In genomic region chr14:92729632-92730358, GRCh38 we compare ENCODE assay signal across 10 cellular contexts. TPM values are rescaled to one million over a fixed set of nuclear protein-coding genes. Genes with fewer than 3 reads are reported as not detected.
A peak's percentile ranks its signal among the peaks of the same experiment; 100 is the strongest.
DNase-seq lines count a peak whose midpoint lies in the region; ATAC-seq lines count a peak whose summit lies in the region.
"Had no signal": no experiment of that assay in that cellular context is flagged by ENCODE, and none has a peak within 500 bp of the region (broad histone marks: within the 10 kb centered on the region; RNA-seq: fewer than 3 reads in every experiment).

No MANE protein-coding gene starts in this region.

- intact Hi-C loops in activated CD4-positive, alpha-beta T cell treated with anti-CD3 and anti-CD28 coated beads, Interleukin-2, amount 10 ng/mL, durations not matched to agents 24 days and 14 days (cut with micrococcal nuclease) = loop anchor here (1.0 kb wide), 2 partner anchors 41 to 143 kb away; no protein-coding TSS in a partner anchor
- intact Hi-C loops in Right ventricle myocardium inferior (cut with DNase I) = no loop called here
- intact Hi-C loops in naive thymus-derived CD4-positive, alpha-beta T cell (cut with micrococcal nuclease) = no loop called here

- H3K4me3 Mint-ChIP-seq in activated CD4-positive, alpha-beta T cell treated with anti-CD3 and anti-CD28 coated beads, Interleukin-2, amount 10 ng/mL, durations not matched to agents 24 days and 14 days = no peak overlapping the region
- H3K4me3 Mint-ChIP-seq in naive thymus-derived CD4-positive, alpha-beta T cell = no peak overlapping the region

- H3K27ac Mint-ChIP-seq in activated CD4-positive, alpha-beta T cell treated with anti-CD3 and anti-CD28 coated beads, Interleukin-2, amount 10 ng/mL, durations not matched to agents 24 days and 14 days = peak overlapping the region; percentile 74
- peak overlapping the region in 1 of 9 donors; percentile 30 for H3K27ac Mint-ChIP-seq in naive thymus-derived CD4-positive, alpha-beta T cell

- ATAC-seq in HG03039 (IDR thresholded peaks at IDR 0.05; ENCODE audit: unreplicated experiment) = peak; percentile 85
- ATAC-seq in Right ventricle myocardium inferior = no peak
- ATAC-seq in naive thymus-derived CD4-positive, alpha-beta T cell = no peak

- no peaks in the 10 kb centered on the region for H3K9me3 ChIP-seq in naive thymus-derived CD4-positive, alpha-beta T cell (ENCODE audit: control insufficient read depth in 2 of 3, low read length in 3 of 3)

- peak; percentile 62 for DNase-seq in activated CD4-positive, alpha-beta T cell treated with anti-CD3 and anti-CD28 coated beads, Interleukin-2, amount 10 ng/mL, durations not matched to agents 24 days and 14 days
- DNase-seq in activated CD4-positive, alpha-beta T cell treated with anti-CD3 and anti-CD28 coated beads, Interleukin-2, amount 50 U/mL, for 4 hours = no peak
- DNase-seq in SW480 (ENCODE audit: low spot score) = peak; percentile 82
- DNase-seq in renal cortical epithelial cell (ENCODE audit: low read depth) = peak; percentile 90
- DNase-seq in HUDEP-2 (lab: John Stamatoyannopoulos, UW; ENCODE audit: unreplicated experiment in 76 of 76) = no peak
- no peak for DNase-seq in Right ventricle myocardium inferior (ENCODE audit: missing footprints)
- DNase-seq in naive thymus-derived CD4-positive, alpha-beta T cell = no peak

- H3K9me3 Mint-ChIP-seq in activated CD4-positive, alpha-beta T cell treated with anti-CD3 and anti-CD28 coated beads, Interleukin-2, amount 10 ng/mL, durations not matched to agents 24 days and 14 days = peaks cover 12% of the 10 kb centered on the region
- H3K9me3 Mint-ChIP-seq in naive thymus-derived CD4-positive, alpha-beta T cell = peaks cover 0 to 9% (median 0%) of the 10 kb centered on the region in 11 donors

- POLR2A ChIA-PET in naive thymus-derived CD4-positive, alpha-beta T cell (lab: Charles Lee) = no interaction called here

- H3K27me3 Mint-ChIP-seq in activated CD4-positive, alpha-beta T cell treated with anti-CD3 and anti-CD28 coated beads, Interleukin-2, amount 10 ng/mL, durations not matched to agents 24 days and 14 days = peaks cover 47% of the 10 kb centered on the region
- peaks cover 0 to 36% (median 0%) of the 10 kb centered on the region in 5 donors for H3K27me3 Mint-ChIP-seq in naive thymus-derived CD4-positive, alpha-beta T cell

- peaks cover 0 to 15% (median 0%) of the 10 kb centered on the region in 3 experiments for H3K36me3 ChIP-seq in naive thymus-derived CD4-positive, alpha-beta T cell (ENCODE audit: control insufficient read depth in 2 of 3, insufficient read depth in 3 of 3, low read length in 3 of 3)

- no peaks in the 10 kb centered on the region for H3K27me3 ChIP-seq in naive thymus-derived CD4-positive, alpha-beta T cell (ENCODE audit: control insufficient read depth in 2 of 2, insufficient read depth in 2 of 2, low read length in 2 of 2)

- H3K4me1 ChIP-seq in naive thymus-derived CD4-positive, alpha-beta T cell (ENCODE audit: control insufficient read depth in 2 of 2, insufficient read depth in 2 of 2, low read length in 2 of 2) = no peaks in the 10 kb centered on the region

- H3K4me3 ChIP-seq in naive thymus-derived CD4-positive, alpha-beta T cell (ENCODE audit: low read length) = no peak overlapping the region

- CTCF ChIA-PET in naive thymus-derived CD4-positive, alpha-beta T cell (lab: Charles Lee) = interaction anchor here (1.0 kb wide), 1 partner anchor 17 kb away, joined by 7 read pairs; no protein-coding TSS in a partner anchor

- no peak overlapping the region for H3K27ac ChIP-seq in naive thymus-derived CD4-positive, alpha-beta T cell (ENCODE audit: low read depth, low read length)
- H3K27ac ChIP-seq: C4-2B, VCaP had no signal

- peaks cover 8% of the 10 kb centered on the region for H3K36me3 Mint-ChIP-seq in activated CD4-positive, alpha-beta T cell treated with anti-CD3 and anti-CD28 coated beads, Interleukin-2, amount 10 ng/mL, durations not matched to agents 24 days and 14 days (ENCODE audit: low read depth)
- H3K36me3 Mint-ChIP-seq in naive thymus-derived CD4-positive, alpha-beta T cell = peaks cover 5 to 45% (median 38%) of the 10 kb centered on the region in 5 donors

- H3K4me1 Mint-ChIP-seq in activated CD4-positive, alpha-beta T cell treated with anti-CD3 and anti-CD28 coated beads, Interleukin-2, amount 10 ng/mL, durations not matched to agents 24 days and 14 days = peaks cover 21% of the 10 kb centered on the region
- H3K4me1 Mint-ChIP-seq in naive thymus-derived CD4-positive, alpha-beta T cell = peaks cover 0 to 31% (median 0%) of the 10 kb centered on the region in 7 donors

RNA-seq across cellular contexts. Expression of gene LGMN, which starts 18.6 kb away (rescaled TPM):
- total RNA-seq in activated CD4-positive, alpha-beta T cell treated with anti-CD3 and anti-CD28 coated beads, Interleukin-2, amount 10 ng/mL, durations not matched to agents 24 days and 14 days = 1.4 and 2.1 TPM in 2 replicates
- total RNA-seq in renal cortical epithelial cell (62.2 and 88.1 TPM in 2 replicates), Right ventricle myocardium inferior (122 TPM)
- total RNA-seq in naive thymus-derived CD4-positive, alpha-beta T cell = 10 to 100 TPM in 3 of 5 experiments, 1 to 10 TPM in 2; 8.7 to 28.7 (median 10.1) TPM
- polyA plus RNA-seq in naive thymus-derived CD4-positive, alpha-beta T cell = 10 to 100 TPM; 25.2 to 26.4 TPM

Comparison
In these comparisons a context has a peak if more than half of its experiments do, and no peak if none do; other contexts are left out.
1. DNase-seq: peak in activated CD4-positive, alpha-beta T cell treated with anti-CD3 and anti-CD28 coated beads, Interleukin-2, amount 10 ng/mL, durations not matched to agents 24 days and 14 days (single experiment), SW480 (single experiment) and renal cortical epithelial cell (single experiment); none in activated CD4-positive, alpha-beta T cell treated with anti-CD3 and anti-CD28 coated beads, Interleukin-2, amount 50 U/mL, for 4 hours (0 of 2), HUDEP-2 (0 of 76), Right ventricle myocardium inferior (single experiment) and naive thymus-derived CD4-positive, alpha-beta T cell (0 of 9).